ENCODE assay signal across 31 cellular contexts in the genomic region with DNA sequence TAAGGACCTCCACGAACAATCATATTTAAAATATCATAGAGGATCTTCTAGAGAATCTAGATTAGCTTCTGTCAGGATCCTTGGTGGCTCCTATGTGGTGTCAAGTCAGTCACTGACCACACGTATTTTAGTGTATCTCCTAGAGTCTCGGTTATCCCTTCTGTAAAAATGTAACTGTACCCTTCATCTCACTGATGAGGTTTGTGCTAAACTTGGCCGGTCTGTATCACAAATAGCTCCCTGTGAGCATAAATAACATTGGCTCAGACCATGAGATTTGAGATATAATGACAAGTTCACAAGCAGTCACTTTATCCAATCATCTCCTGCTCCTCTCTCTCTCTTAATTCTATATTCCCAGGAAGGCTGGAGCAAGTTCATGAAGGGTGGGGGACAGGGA.
"Had no signal": no experiment of that assay in that cellular context is flagged by ENCODE, and none has a peak within 500 bp of the region (broad histone marks: within the 10 kb centered on the region; RNA-seq: fewer than 3 reads in every experiment).

No MANE protein-coding gene starts in this region.

- H3K27me3 ChIP-seq: Peyer's patch, SJSA1 had no signal

- H3K27ac ChIP-seq: KMS-11, Peyer's patch, SJSA1, SK-N-MC had no signal

- DNase-seq: Karpas-422, KBM-7, MM.1S, MV-4-11, NCI-H1092, NCI-H1105, NCI-H1417, NCI-H1436, NCI-H146, NCI-H1694, NCI-H187, NCI-H1930, NCI-H2029 treated with DMSO at 0.1 percent for 48 hours, NCI-H2081 treated with DMSO at 0.1 percent for 48 hours, NCI-H2107, NCI-H2171, NCI-H226, NCI-H446 treated with DMSO at 0.1 percent for 48 hours, NCI-H510A, NCI-H524, NCI-H526, NCI-H69, NCI-H748 treated with DMSO at 0.1 percent for 48 hours, Peyer's patch, Right ventricle myocardium superior, RPMI8226, SHP77 treated with DMSO at 0.1 percent for 48 hours had no signal

- H3K9me3 ChIP-seq: Peyer's patch, SJSA1 had no signal

- H3K4me1 ChIP-seq: Peyer's patch, SJSA1 had no signal

- H3K4me2 ChIP-seq: KMS-11 had no signal

- ATAC-seq: SK-N-SH treated with all-trans-retinoic acid at 6 μM for 48 hours had no signal

- H3K9ac ChIP-seq: KMS-11 had no signal

- H3K4me3 ChIP-seq: Peyer's patch, SJSA1, SK-N-MC had no signal

- H3K36me3 ChIP-seq: Peyer's patch, SJSA1 had no signal
